ENCODE assay signal across 24 cellular contexts in genomic region chr6:39830444-39830843, GRCh38. TPM values are rescaled to one million over a fixed set of nuclear protein-coding genes. Genes with fewer than 3 reads are reported as not detected.
A peak's percentile ranks its signal among the peaks of the same experiment; 100 is the strongest.
DNase-seq lines count a peak whose midpoint lies in the region; ATAC-seq, FAIRE-seq and TF ChIP-seq lines count a peak whose summit lies in the region.
"Had no signal": no experiment of that assay in that cellular context is flagged by ENCODE, and none has a peak within 500 bp of the region (broad histone marks: within the 10 kb centered on the region; RNA-seq: fewer than 3 reads in every experiment).

No MANE protein-coding gene starts in this region.

- FAIRE-seq in HTR-8/SVneo (lab: Jason Lieb, UNC): no peak
- FAIRE-seq: G401.6 had no signal

- H3K14ac ChIP-seq in mesenchymal stem cell (ENCODE audit: low read length in 2 of 2): peak overlapping the region in 1 of 2 experiments; percentile 2

- ATAC-seq in Right ventricle myocardium superior (ENCODE audit: poor library complexity) (peak; percentile 66), heart left ventricle (peak; percentile 47 to 73 (median 66)), HG03460 (IDR thresholded peaks at IDR 0.05; ENCODE audit: unreplicated experiment) (no peak)
- ATAC-seq: PC-3 had no signal

- H3K27ac ChIP-seq in heart left ventricle (peak overlapping the region in 8 of 12 donors; percentile 15 to 69 (median 60)), mesenchymal stem cell (ENCODE audit: low read length, poor library complexity, severe bottlenecking) (no peak overlapping the region)
- H3K27ac ChIP-seq: RWPE1 had no signal

- peak overlapping the region; percentile 48 for H4K8ac ChIP-seq in mesenchymal stem cell (ENCODE audit: low read length)

- H3K79me1 ChIP-seq in mesenchymal stem cell (replicated peaks; ENCODE audit: low read length, poor library complexity, severe bottlenecking): peaks cover 17% of the 10 kb centered on the region

- peak overlapping the region in 1 of 2 experiments; percentile 9 for H3K4ac ChIP-seq in mesenchymal stem cell (ENCODE audit: low read depth in 1 of 2, low read length in 2 of 2)

- peak overlapping the region; percentile 49 for H4K91ac ChIP-seq in mesenchymal stem cell (ENCODE audit: low read length)

- no peak for TF ChIP-seq CTCF in heart left ventricle (IDR thresholded peaks at IDR 0.05)
- TF ChIP-seq CTCF in foreskin fibroblast (IDR thresholded peaks at IDR 0.05; ENCODE audit: low read depth, low read length): no peak

- no peak overlapping the region for H2BK15ac ChIP-seq in mesenchymal stem cell (ENCODE audit: low read depth, poor library complexity, severe bottlenecking)

- H2BK120ac ChIP-seq in mesenchymal stem cell (ENCODE audit: low read depth, low read length): peak overlapping the region; percentile 42

- no peak for DNase-seq in Right ventricle myocardium superior
- no peak for DNase-seq in cardiac septum (ENCODE audit: low spot score)
- peak; percentile 65 to 79 (median 72) for DNase-seq in heart left ventricle
- no peak for DNase-seq in mesenchymal stem cell
- no peak for DNase-seq in foreskin fibroblast
- DNase-seq in iPS-NIHi7 (ENCODE audit: extremely low spot score): no peak
- no peak for DNase-seq in HTR-8/SVneo (ENCODE audit: insufficient read length, low spot score)
- DNase-seq: BE2C; Caco-2; CD4-positive, CD25-positive, alpha-beta regulatory T cell; Kasumi-1; MG63; NCI-H1048; NCI-H1436; NCI-H1930; NCI-H345; NCI-H524 treated with DMSO at 0.1 percent for 48 hours; PC-3 had no signal

- H3K9me3 ChIP-seq in heart left ventricle (no peaks in the 10 kb centered on the region), mesenchymal stem cell (ENCODE audit: control insufficient read depth, low read length) (no peaks in the 10 kb centered on the region)
- H3K9me3 ChIP-seq: BE2C, Caco-2, HAP-1, MG63 had no signal

- H2BK5ac ChIP-seq in mesenchymal stem cell (ENCODE audit: low read depth, low read length, poor library complexity, severe bottlenecking): no peak overlapping the region

- H2AK5ac ChIP-seq in mesenchymal stem cell (ENCODE audit: low read length, severe bottlenecking): no peak overlapping the region

- no peak overlapping the region for H3K23ac ChIP-seq in mesenchymal stem cell (ENCODE audit: low read length in 2 of 2)

- H3K4me1 ChIP-seq in heart left ventricle (peaks cover 0 to 22% (median 7%) of the 10 kb centered on the region in 12 donors), mesenchymal stem cell (ENCODE audit: control insufficient read depth, insufficient read depth, low read depth, low read length) (peaks cover 5% of the 10 kb centered on the region)
- H3K4me1 ChIP-seq: BE2C, Caco-2, HAP-1 had no signal

- H3K27me3 ChIP-seq in heart left ventricle (no peaks in the 10 kb centered on the region), mesenchymal stem cell (ENCODE audit: control insufficient read depth in 1 of 2, insufficient read depth in 1 of 2, low read length in 2 of 2) (no peaks in the 10 kb centered on the region)
- H3K27me3 ChIP-seq: BE2C, MG63 had no signal

- no peak overlapping the region for H3K4me2 ChIP-seq in mesenchymal stem cell (ENCODE audit: low read length, poor library complexity, severe bottlenecking)

- 44 to 71% (median 63%) methylated on average over 3 to 7 of the region's 7 CpGs for WGBS in heart left ventricle, 4 donors
- 93% methylated on average over 7 of the region's 7 CpGs for whole genome bisulfite sequencing in mesenchymal stem cell

- no peak overlapping the region for H3K9ac ChIP-seq in mesenchymal stem cell (ENCODE audit: low read length)

- peak overlapping the region; percentile 24 to 58 for H3K18ac ChIP-seq in mesenchymal stem cell (ENCODE audit: low read depth in 1 of 2, low read length in 2 of 2)

- H2AFZ ChIP-seq in mesenchymal stem cell (ENCODE audit: low read depth, low read length): no peak overlapping the region

- H3K4me3 ChIP-seq in heart left ventricle (no peak overlapping the region), mesenchymal stem cell (ENCODE audit: insufficient read depth in 1 of 2, low read depth in 1 of 2, low read length in 2 of 2) (peak overlapping the region in 1 of 2 experiments; percentile 8), foreskin fibroblast (ENCODE audit: low read depth in 1 of 2, low read length in 2 of 2) (no peak overlapping the region)
- H3K4me3 ChIP-seq: HAP-1, MG63 had no signal

- no peak for TF ChIP-seq POLR2A in heart left ventricle (IDR thresholded peaks at IDR 0.05)

- intact Hi-C loops in Right ventricle myocardium superior (cut with DNase I) (no loop called here), cardiac septum (cut with DNase I) (no loop called here), heart left ventricle (cut with DNase I) (no loop called here)

- H3K36me3 ChIP-seq in heart left ventricle (no peaks in the 10 kb centered on the region), mesenchymal stem cell (ENCODE audit: control insufficient read depth in 1 of 2, insufficient read depth in 2 of 2, low read depth in 1 of 2, low read length in 2 of 2) (peaks cover 0 to 6% of the 10 kb centered on the region in 2 experiments)
- H3K36me3 ChIP-seq: BE2C, HAP-1, MG63 had no signal

- H2BK12ac ChIP-seq in mesenchymal stem cell (ENCODE audit: low read length in 2 of 2): peak overlapping the region in 1 of 2 experiments; percentile 4

RNA-seq across cellular contexts. Expression of gene DAAM2, which starts 38.3 kb away (rescaled TPM):
- total RNA-seq in Right ventricle myocardium superior (13.0 TPM), cardiac septum (10.4 TPM), heart left ventricle (10 to 100 TPM; 11.5 to 20.9 (median 13.6) TPM)
- polyA plus RNA-seq in heart left ventricle: 10 to 100 TPM in 1 of 2 donors, 1 to 10 TPM in 1; 6.4 to 13.5 TPM
- 36.4 TPM for polyA plus RNA-seq in mesenchymal stem cell (2013, experiment 1 of 2)
- 35.2 TPM for polyA plus RNA-seq in mesenchymal stem cell (2013, experiment 2 of 2)
- total RNA-seq: A172; Caco-2; CD4-positive, CD25-positive, alpha-beta regulatory T cell; PC-3 had no signal
- polyA plus RNA-seq: CD4-positive, CD25-positive, alpha-beta regulatory T cell; IgD-negative memory B cell had no signal

Comparison
In these comparisons a context has a peak if more than half of its experiments do, and no peak if none do; other contexts are left out.
1. DNase-seq: peak in heart left ventricle (5 of 5); none in Right ventricle myocardium superior (single experiment), cardiac septum (single experiment), mesenchymal stem cell (single experiment), foreskin fibroblast (0 of 2), iPS-NIHi7 (single experiment) and HTR-8/SVneo (single experiment).